ENCODE assay signal across 24 cellular contexts in genomic region chr2:25213229-25213628, GRCh38. TPM values are rescaled to one million over a fixed set of nuclear protein-coding genes. Genes with fewer than 3 reads are reported as not detected.
DNase-seq lines count a peak whose midpoint lies in the region; ATAC-seq, FAIRE-seq and TF ChIP-seq lines count a peak whose summit lies in the region.
"Had no signal": no experiment of that assay in that cellular context is flagged by ENCODE, and none has a peak within 500 bp of the region (broad histone marks: within the 10 kb centered on the region; RNA-seq: fewer than 3 reads in every experiment).

No MANE protein-coding gene starts in this region.

- no peaks in the 10 kb centered on the region for H3K36me3 ChIP-seq in K562 (ENCODE audit: control insufficient read depth, insufficient read depth, low read length)
- H3K36me3 ChIP-seq in naive thymus-derived CD4-positive, alpha-beta T cell (ENCODE audit: control insufficient read depth in 2 of 3, insufficient read depth in 3 of 3, low read length in 3 of 3): no peaks in the 10 kb centered on the region

- H3K9me1 ChIP-seq in K562 (ENCODE audit: control insufficient read depth, insufficient read depth, low read length): no peaks in the 10 kb centered on the region

- no peaks in the 10 kb centered on the region for H3K9me3 Mint-ChIP-seq in naive thymus-derived CD4-positive, alpha-beta T cell
- H3K9me3 Mint-ChIP-seq in stimulated activated memory B cell treated with anti-CD40 and anti-IgM and Interleukin-4, amounts not matched to agents 10 μg/mL and 1 μg/mL and 100 μg/mL, for 72 hours: no peaks in the 10 kb centered on the region
- H3K9me3 Mint-ChIP-seq: CD4-positive, CD25-positive, alpha-beta regulatory T cell had no signal

- no peak for ATAC-seq in K562
- no peak for ATAC-seq in naive thymus-derived CD4-positive, alpha-beta T cell
- ATAC-seq in stimulated activated memory B cell treated with anti-CD40 and anti-IgM and Interleukin-4, amounts not matched to agents 10 μg/mL and 1 μg/mL and 100 μg/mL, for 72 hours: no peak
- ATAC-seq: GM12878, PC-3 had no signal

- in situ Hi-C loops in K562 (cut with MboI): no loop called here

- H3K4me2 ChIP-seq in K562 (ENCODE audit: insufficient read depth, low read length): no peak overlapping the region

- peak; percentile 61 for DNase-seq in activated effector memory CD4-positive, alpha-beta T cell treated with anti-CD3 and anti-CD28 coated beads, Interleukin-2, amount 50 U/mL, for 16 hours
- DNase-seq in activated effector memory CD4-positive, alpha-beta T cell treated with Interleukin-2 at 50 U/mL for 16 hours: no peak
- DNase-seq in K562 (ENCODE audit: extremely low read depth in 1 of 4, low spot score in 3 of 4) (no peak), DMS79 (lab: John Stamatoyannopoulos, UW) (no peak), D721Med (ENCODE audit: insufficient read length, low spot score) (no peak), midbrain (lab: John Stamatoyannopoulos, UW) (no peak)
- no peak for DNase-seq in naive thymus-derived CD4-positive, alpha-beta T cell
- DNase-seq: CD4-positive, CD25-positive, alpha-beta regulatory T cell; DMS79 treated with DMSO at 0.1 percent for 48 hours; H7; KBM-7; MV-4-11; NCI-H1105 treated with DMSO at 0.1 percent for 48 hours; NCI-H1694; NCI-H2081 treated with DMSO at 0.1 percent for 48 hours; NCI-H2171 treated with DMSO at 0.1 percent for 48 hours; NCI-H446; NCI-H526; PC-3; SHP77 had no signal

- no peak for TF ChIP-seq CTCF in K562 (IDR thresholded peaks at IDR 0.05 in 2 of 3, conservative IDR thresholded peaks at IDR 0.05 in 1 of 3; ENCODE audit: insufficient read depth in 2 of 3, low read depth in 1 of 3, low read length in 3 of 3)
- TF ChIP-seq CTCF in D721Med (IDR thresholded peaks at IDR 0.05; ENCODE audit: insufficient read depth, missing control alignments): no peak

- CTCF ChIA-PET in K562 (lab: Yijun Ruan, JAX; ENCODE audit: low intra/inter-chr PET ratio): no interaction called here
- CTCF ChIA-PET in naive thymus-derived CD4-positive, alpha-beta T cell (lab: Charles Lee): no interaction called here

- H3K4me1 Mint-ChIP-seq in naive thymus-derived CD4-positive, alpha-beta T cell: peaks cover 11 to 56% (median 32%) of the 10 kb centered on the region in 7 donors
- peaks cover 43% of the 10 kb centered on the region for H3K4me1 Mint-ChIP-seq in stimulated activated memory B cell treated with anti-CD40 and anti-IgM and Interleukin-4, amounts not matched to agents 10 μg/mL and 1 μg/mL and 100 μg/mL, for 72 hours

- no peak for TF ChIP-seq RAD21 in K562 (CRISPR knock-in tag; conservative IDR thresholded peaks at IDR 0.05 in 1 of 2, IDR thresholded peaks at IDR 0.05 in 1 of 2)

- H3K4me1 ChIP-seq in K562 (replicated peaks in 1 of 2; ENCODE audit: control insufficient read depth in 2 of 2, insufficient read depth in 2 of 2, low read length in 2 of 2): peaks cover 12 to 16% of the 10 kb centered on the region in 2 experiments; a peak in 4 of 5 replicates
- peaks cover 0 to 13% of the 10 kb centered on the region in 2 donors for H3K4me1 ChIP-seq in naive thymus-derived CD4-positive, alpha-beta T cell (ENCODE audit: control insufficient read depth in 2 of 2, insufficient read depth in 2 of 2, low read length in 2 of 2)

- no peaks in the 10 kb centered on the region for H3K79me2 ChIP-seq in K562 (ENCODE audit: control insufficient read depth, insufficient read depth, low read length)

- no peak for FAIRE-seq in K562 (lab: Jason Lieb, UNC)
- no peak for FAIRE-seq in D721Med (lab: Jason Lieb, UNC)
- FAIRE-seq: GM12878 had no signal

- 58% methylated on average over 7 of the region's 8 CpGs for WGBS in K562 (ENCODE audit: insufficient coverage, low coverage, missing lambda C conversion rate)

- H3K27me3 Mint-ChIP-seq in naive thymus-derived CD4-positive, alpha-beta T cell: no peaks in the 10 kb centered on the region
- H3K27me3 Mint-ChIP-seq in stimulated activated memory B cell treated with anti-CD40 and anti-IgM and Interleukin-4, amounts not matched to agents 10 μg/mL and 1 μg/mL and 100 μg/mL, for 72 hours: no peaks in the 10 kb centered on the region
- H3K27me3 Mint-ChIP-seq: CD4-positive, CD25-positive, alpha-beta regulatory T cell had no signal

- H3K4me3 Mint-ChIP-seq in naive thymus-derived CD4-positive, alpha-beta T cell: no peak overlapping the region
- no peak overlapping the region for H3K4me3 Mint-ChIP-seq in stimulated activated memory B cell treated with anti-CD40 and anti-IgM and Interleukin-4, amounts not matched to agents 10 μg/mL and 1 μg/mL and 100 μg/mL, for 72 hours

- no peaks in the 10 kb centered on the region for H3K9me3 ChIP-seq in K562 (replicated peaks; ENCODE audit: control insufficient read depth, insufficient read depth, low read depth, low read length)
- H3K9me3 ChIP-seq in naive thymus-derived CD4-positive, alpha-beta T cell (ENCODE audit: control insufficient read depth in 2 of 3, low read length in 3 of 3): no peaks in the 10 kb centered on the region

- H2AFZ ChIP-seq in K562 (ENCODE audit: low read depth, low read length): peak overlapping the region; percentile 72

- no peak overlapping the region; the same call in 2 of the 3 replicates for H3K27ac ChIP-seq in K562 (ENCODE audit: extremely low read depth, low read depth, low read length)
- H3K27ac ChIP-seq in naive thymus-derived CD4-positive, alpha-beta T cell (ENCODE audit: low read depth, low read length): no peak overlapping the region

- no peak for TF ChIP-seq POLR2A in K562 (conservative IDR thresholded peaks at IDR 0.05)

- no peaks in the 10 kb centered on the region for H3K36me3 Mint-ChIP-seq in naive thymus-derived CD4-positive, alpha-beta T cell
- no peaks in the 10 kb centered on the region for H3K36me3 Mint-ChIP-seq in stimulated activated memory B cell treated with anti-CD40 and anti-IgM and Interleukin-4, amounts not matched to agents 10 μg/mL and 1 μg/mL and 100 μg/mL, for 72 hours
- H3K36me3 Mint-ChIP-seq: CD4-positive, CD25-positive, alpha-beta regulatory T cell had no signal

- TF ChIP-seq EP300 in K562 (IDR thresholded peaks at IDR 0.05; ENCODE audit: low read length): no peak

- no peaks in the 10 kb centered on the region for H3K27me3 ChIP-seq in K562 (ENCODE audit: control insufficient read depth in 2 of 2, insufficient read depth in 2 of 2, low read length in 2 of 2)
- no peaks in the 10 kb centered on the region for H3K27me3 ChIP-seq in naive thymus-derived CD4-positive, alpha-beta T cell (ENCODE audit: control insufficient read depth in 2 of 2, insufficient read depth in 2 of 2, low read length in 2 of 2)

- no peak overlapping the region for H3K4me3 ChIP-seq in K562
- no peak overlapping the region for H3K4me3 ChIP-seq in naive thymus-derived CD4-positive, alpha-beta T cell (ENCODE audit: low read length)
- H3K4me3 ChIP-seq: GM12878 had no signal

- no TSS peak for BruUV-seq in K562 (replicated peaks; lab: Mats Ljungman, UMichigan)

- peak overlapping the region in 1 of 2 experiments; percentile 71; a peak in 2 of 4 replicates for H3K9ac ChIP-seq in K562 (ENCODE audit: insufficient read depth in 1 of 2, low read depth in 2 of 2, low read length in 2 of 2)

- intact Hi-C loops in K562 (cut with micrococcal nuclease): no loop called here
- intact Hi-C loops in naive thymus-derived CD4-positive, alpha-beta T cell (cut with micrococcal nuclease): loop anchor here in 1 of 2 donors (10.0 kb wide), 1 partner anchor 168 kb away; the partner anchor contains the start of gene EFR3B

- H4K20me1 ChIP-seq in K562 (replicated peaks; ENCODE audit: control insufficient read depth, insufficient read depth, low read length): no peaks in the 10 kb centered on the region

- POLR2A ChIA-PET in K562 (lab: Yijun Ruan, JAX): interaction anchor here (1.1 kb wide), 1 partner anchor 12 kb away, joined by 4 read pairs; no protein-coding TSS in a partner anchor
- POLR2A ChIA-PET in naive thymus-derived CD4-positive, alpha-beta T cell (lab: Charles Lee): no interaction called here

- H3K27ac Mint-ChIP-seq in naive thymus-derived CD4-positive, alpha-beta T cell: peak overlapping the region in 6 of 9 donors; percentile 3 to 47 (median 34)
- peak overlapping the region; percentile 33 for H3K27ac Mint-ChIP-seq in stimulated activated memory B cell treated with anti-CD40 and anti-IgM and Interleukin-4, amounts not matched to agents 10 μg/mL and 1 μg/mL and 100 μg/mL, for 72 hours

TF ChIP-seq in K562, 482 proteins besides CTCF, POLR2A, EP300 and RAD21 (continues in another document):
- TF ChIP-seq ETV5 (CRISPR knock-in tag; IDR thresholded peaks at IDR 0.05; ENCODE audit: low read depth) (no peak), RCOR1 (IDR thresholded peaks at IDR 0.05; ENCODE audit: borderline replicate concordance in 1 of 2, low read depth in 2 of 2, low read length in 2 of 2) (no peak)

RNA-seq across cellular contexts. Expression of gene POMC, which starts 44.8 kb away (rescaled TPM):
- total RNA-seq in K562 (2011; cell fraction: chromatin; rRNA removed; ENCODE audit: low replicate concordance): not detected in 2 replicates
- total RNA-seq in K562 (2011; cell fraction: nucleolus; rRNA removed): not detected in 2 replicates
- total RNA-seq in K562 (2011; cell fraction: nucleoplasm; rRNA removed): not detected in 2 replicates
- total RNA-seq in K562 (2014; rRNA removed) (not detected in 2 replicates), K562 (2014; rRNA removed; fragmentation: Illumina TruSeq; extraction: Trizol) (not detected in 2 replicates), K562 (2015; rRNA removed; fragmentation: Illumina TruSeq; extraction: Trizol) (not detected in 2 replicates), K562 (2021) (not detected in 2 replicates)
- polyA plus RNA-seq in K562 (2011; rRNA removed) (not detected in 2 replicates), K562 (2014; fragmentation: Illumina TruSeq; extraction: Trizol) (not detected in 2 replicates), K562 (2014; fragmentation: Nextera tagmentation; extraction: Ambion mirVana) (not detected), K562 (2014; rRNA removed) (not detected in 2 replicates)
- not detected in 2 replicates for polyA plus RNA-seq in K562 (2011; cell fraction: cytosol; rRNA removed)
- polyA plus RNA-seq in K562 (2011; cell fraction: nucleus; rRNA removed): not detected in 2 replicates
- polyA plus RNA-seq in K562 (2012): not detected in 2 replicates
- not detected in 2 replicates for polyA minus RNA-seq in K562 (2011; rRNA and poly(A)+ RNA removed)
- polyA minus RNA-seq in K562 (2011; cell fraction: cytosol; rRNA and poly(A)+ RNA removed): not detected in 2 replicates
- not detected in 2 replicates for polyA minus RNA-seq in K562 (2011; cell fraction: nucleus; rRNA and poly(A)+ RNA removed)
- total RNA-seq in naive thymus-derived CD4-positive, alpha-beta T cell: 1 to 10 TPM; 3.5 to 7.7 (median 4.2) TPM
- polyA plus RNA-seq in naive thymus-derived CD4-positive, alpha-beta T cell: 10 to 100 TPM in 1 of 2 donors, 1 to 10 TPM in 1; 7.9 to 10.1 TPM
- total RNA-seq: A172, PC-3 had no signal
- polyA plus RNA-seq: AG04450 had no signal

Comparison
In these comparisons a context has a peak if more than half of its experiments do, and no peak if none do; other contexts are left out.
1. RNA of gene POMC, which starts 44.8 kb away (total RNA-seq): 3.5 to 7.7 TPM in naive thymus-derived CD4-positive, alpha-beta T cell; not detected in K562; every median in the first group is over 4 times any median in the second.